ENCODE assay signal across 30 cellular contexts in genomic region chr1:2606806-2607680, GRCh38. TPM values are rescaled to one million over a fixed set of nuclear protein-coding genes. Genes with fewer than 3 reads are reported as not detected.
DNase-seq lines count a peak whose midpoint lies in the region; ATAC-seq and TF ChIP-seq lines count a peak whose summit lies in the region.
"Had no signal": no experiment of that assay in that cellular context is flagged by ENCODE, and none has a peak within 500 bp of the region (broad histone marks: within the 10 kb centered on the region; RNA-seq: fewer than 3 reads in every experiment).

No MANE protein-coding gene starts in this region.

- H3K4me2 ChIP-seq in osteoblast (ENCODE audit: insufficient read depth, low read length) = no peak overlapping the region

- H3K27me3 ChIP-seq in right atrium auricular region (no peaks in the 10 kb centered on the region), osteoblast (ENCODE audit: insufficient read depth, low read length) (no peaks in the 10 kb centered on the region)
- H3K27me3 ChIP-seq: upper lobe of left lung had no signal

- H3K4me1 ChIP-seq in right atrium auricular region (peaks cover 0 to 8% of the 10 kb centered on the region in 2 donors), osteoblast (ENCODE audit: insufficient read depth, low read length) (no peaks in the 10 kb centered on the region)
- H3K4me1 ChIP-seq: gastrocnemius medialis, prostate gland had no signal

- no peaks in the 10 kb centered on the region for H3K36me3 ChIP-seq in right atrium auricular region
- no peaks in the 10 kb centered on the region for H3K36me3 ChIP-seq in osteoblast (ENCODE audit: insufficient read depth, low read length)
- H3K36me3 ChIP-seq: gastrocnemius medialis, prostate gland, upper lobe of left lung had no signal

- H4K20me1 ChIP-seq in osteoblast (ENCODE audit: insufficient read depth, low read length) = no peaks in the 10 kb centered on the region

- no peak for TF ChIP-seq CTCF in right atrium auricular region (IDR thresholded peaks at IDR 0.05)
- TF ChIP-seq CTCF in osteoblast (IDR thresholded peaks at IDR 0.05; ENCODE audit: extremely low read depth, low read depth, low read length) = no peak
- no peak for TF ChIP-seq CTCF in GM13977 (IDR thresholded peaks at IDR 0.05; ENCODE audit: extremely low read depth, insufficient read depth, missing control alignments)

- in situ Hi-C loops in GM13977 (cut with MboI; ENCODE audit: low pct_unique_long_range_greater_than_20kb, low sequenced_read_pairs, unreplicated experiment) = no loop called here

- ATAC-seq in Right ventricle myocardium superior (ENCODE audit: poor library complexity) = no peak
- no peak for ATAC-seq in left ventricle myocardium superior
- ATAC-seq in GM21825 (IDR thresholded peaks at IDR 0.05; ENCODE audit: unreplicated experiment) = no peak
- ATAC-seq: gastrocnemius medialis, GM12878, Panc1 had no signal

- intact Hi-C loops in Right ventricle myocardium superior (cut with DNase I) (no loop called here), left ventricle myocardium superior (cut with micrococcal nuclease) (no loop called here)

- H3K9me3 ChIP-seq in right atrium auricular region = no peaks in the 10 kb centered on the region
- H3K9me3 ChIP-seq in osteoblast (ENCODE audit: low read depth, low read length) = no peaks in the 10 kb centered on the region
- H3K9me3 ChIP-seq: gastrocnemius medialis, prostate gland, upper lobe of left lung had no signal

- H3K27ac ChIP-seq in right atrium auricular region = no peak overlapping the region
- H3K27ac ChIP-seq in osteoblast (ENCODE audit: low read depth, low read length) = no peak overlapping the region
- H3K27ac ChIP-seq: gastrocnemius medialis, prostate gland, upper lobe of left lung, VCaP had no signal

- H3K4me3 ChIP-seq in right atrium auricular region (no peak overlapping the region), osteoblast (ENCODE audit: insufficient read depth, low read length) (no peak overlapping the region)
- H3K4me3 ChIP-seq: gastrocnemius medialis, GM12878, prostate gland, upper lobe of left lung had no signal

- H3K79me2 ChIP-seq in osteoblast (ENCODE audit: insufficient read depth, low read length) = no peaks in the 10 kb centered on the region

- DNase-seq in Right ventricle myocardium superior = peak; percentile 43
- DNase-seq in right atrium auricular region (ENCODE audit: low spot score) = no peak
- peak; percentile 20 for DNase-seq in left ventricle myocardium superior
- peak; percentile 36 for DNase-seq in osteoblast (ENCODE audit: insufficient read length, low spot score, missing footprints)
- DNase-seq in NCI-H1048 (lab: John Stamatoyannopoulos, UW) = no peak
- DNase-seq in stimulated activated naive CD4-positive, alpha-beta T cell (lab: John Stamatoyannopoulos, UW) = no peak
- DNase-seq in GM13977 (ENCODE audit: low spot score) = no peak
- DNase-seq: activated CD4-positive, alpha-beta T cell treated with anti-CD3 and anti-CD28 coated beads for 4 hours; activated CD8-positive, alpha-beta memory T cell treated with anti-CD3 and anti-CD28 coated beads for 24 hours; activated effector memory CD4-positive, alpha-beta T cell treated with anti-CD3 and anti-CD28 coated beads, Interleukin-2, amount 50 U/mL, for 16 hours; activated naive CD8-positive, alpha-beta T cell treated with anti-CD3 and anti-CD28 coated beads, Interleukin-2, amount 10 ng/mL, durations not matched to agents 7 days and 5 days; activated T-cell treated with anti-CD3 and anti-CD28 coated beads for 4 hours; gastrocnemius medialis; hippocampal formation; mesenchymal stem cell; NCI-H1092 treated with DMSO at 0.1 percent for 48 hours; NCI-H1694 treated with DMSO at 0.1 percent for 48 hours; NCI-H446; NCI-H774; SIG-M5; stimulated activated CD4-positive, alpha-beta T cell treated with anti-CD3 and anti-CD28 coated beads, Interleukin-4, amount 100 ng/mL, for 24 hours; T1000 had no signal

- no peak overlapping the region for H2AFZ ChIP-seq in osteoblast (ENCODE audit: low read length)

RNA-seq across cellular contexts. Expression of gene PRXL2B, which starts 20.5 kb away (rescaled TPM):
- 9.8 TPM for total RNA-seq in Right ventricle myocardium superior
- 1 to 10 TPM; 6.4 to 6.8 TPM for total RNA-seq in right atrium auricular region
- total RNA-seq in left ventricle myocardium superior = 11.2 TPM
- total RNA-seq in osteoblast = 8.0 and 9.4 TPM in 2 replicates

RNA-seq across cellular contexts. Expression of gene MMEL1, which starts 25.8 kb away (rescaled TPM):
- total RNA-seq in Right ventricle myocardium superior = 0.48 TPM
- total RNA-seq in right atrium auricular region = not detected
- total RNA-seq in left ventricle myocardium superior = not detected
- under 0.01 TPM in 1 of 2 replicates, not detected in the other for total RNA-seq in osteoblast
- total RNA-seq: B cell, bronchial epithelial cell, gastrocnemius medialis, GM12878 had no signal

RNA-seq across cellular contexts. Expression of gene TNFRSF14, which starts 50.9 kb away (rescaled TPM):
- total RNA-seq in Right ventricle myocardium superior = 16.0 TPM
- 10 to 100 TPM in 1 of 2 donors, 1 to 10 TPM in 1; 9.2 to 14.5 TPM for total RNA-seq in right atrium auricular region
- 16.0 TPM for total RNA-seq in left ventricle myocardium superior
- 29.2 and 36.6 TPM in 2 replicates for total RNA-seq in osteoblast

Comparison
In these comparisons a context has a peak if more than half of its experiments do, and no peak if none do; other contexts are left out.
1. DNase-seq: peak in Right ventricle myocardium superior (single experiment), left ventricle myocardium superior (single experiment) and osteoblast (single experiment); none in right atrium auricular region (single experiment), NCI-H1048 (single experiment), stimulated activated naive CD4-positive, alpha-beta T cell (0 of 6) and GM13977 (single experiment).